In the genomic region with DNA sequence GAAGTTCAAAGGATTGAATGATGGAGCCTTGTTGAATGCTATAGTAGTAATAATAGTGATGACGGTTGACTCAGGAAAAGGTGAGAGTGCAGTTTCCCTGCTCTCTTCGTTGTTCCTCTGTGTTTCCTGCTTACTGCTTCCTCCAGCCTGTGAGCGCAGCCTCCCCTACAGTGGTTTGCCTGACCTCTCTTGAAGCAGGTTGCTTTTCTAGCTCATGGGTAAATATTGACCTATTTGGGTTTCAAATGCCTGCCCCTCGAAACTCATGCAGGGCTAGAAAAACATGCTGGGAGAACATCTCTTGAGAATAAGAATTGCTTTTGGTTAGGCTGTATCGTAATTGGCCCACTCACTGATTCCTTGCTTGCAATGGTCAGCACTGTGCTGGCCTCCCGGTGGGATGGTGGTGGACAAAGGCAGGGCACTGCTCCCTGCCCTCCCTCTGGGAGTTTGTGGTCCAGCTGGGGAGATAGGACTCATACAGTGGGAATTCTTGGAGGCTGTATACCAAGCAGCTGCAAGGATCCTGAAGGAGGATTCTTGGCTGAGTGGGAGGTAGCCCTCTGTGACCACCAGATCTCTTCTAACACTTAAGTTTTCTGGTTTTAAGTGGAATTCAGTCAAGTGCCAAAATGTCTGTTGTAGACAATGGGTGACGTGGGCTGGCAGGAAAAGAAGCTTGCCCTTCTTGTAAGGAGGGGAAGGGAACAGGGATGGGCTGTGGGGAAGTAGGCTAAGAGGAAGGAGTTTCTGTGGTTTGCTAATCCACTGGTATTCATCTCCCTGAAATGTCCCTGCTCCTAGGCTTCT, we compare ENCODE assay signal across 1 cellular context.
TF ChIP-seq lines count a peak whose summit lies in the region.

No MANE protein-coding gene starts in this region.

TF ChIP-seq in WTC11, 78 proteins besides CTCF, POLR2A, EP300 and RAD21 (continued from another document):
- no peak for TF ChIP-seq NR1H2 (CRISPR knock-in tag; IDR thresholded peaks at IDR 0.05)
- TF ChIP-seq, protein P1, sequence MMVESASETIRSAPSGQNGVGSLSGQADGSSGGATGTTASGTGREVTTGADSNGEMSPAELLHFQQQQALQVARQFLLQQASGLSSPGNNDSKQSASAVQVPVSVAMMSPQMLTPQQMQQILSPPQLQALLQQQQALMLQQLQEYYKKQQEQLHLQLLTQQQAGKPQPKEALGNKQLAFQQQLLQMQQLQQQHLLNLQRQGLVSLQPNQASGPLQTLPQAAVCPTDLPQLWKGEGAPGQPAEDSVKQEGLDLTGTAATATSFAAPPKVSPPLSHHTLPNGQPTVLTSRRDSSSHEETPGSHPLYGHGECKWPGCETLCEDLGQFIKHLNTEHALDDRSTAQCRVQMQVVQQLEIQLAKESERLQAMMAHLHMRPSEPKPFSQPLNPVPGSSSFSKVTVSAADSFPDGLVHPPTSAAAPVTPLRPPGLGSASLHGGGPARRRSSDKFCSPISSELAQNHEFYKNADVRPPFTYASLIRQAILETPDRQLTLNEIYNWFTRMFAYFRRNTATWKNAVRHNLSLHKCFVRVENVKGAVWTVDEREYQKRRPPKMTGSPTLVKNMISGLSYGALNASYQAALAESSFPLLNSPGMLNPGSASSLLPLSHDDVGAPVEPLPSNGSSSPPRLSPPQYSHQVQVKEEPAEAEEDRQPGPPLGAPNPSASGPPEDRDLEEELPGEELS (CRISPR knock-in tag; IDR thresholded peaks at IDR 0.05): no peak
TF ChIP-seq in WTC11: peak in this region for 0.
